ENCODE assay signal across 16 cellular contexts in the genomic region with DNA sequence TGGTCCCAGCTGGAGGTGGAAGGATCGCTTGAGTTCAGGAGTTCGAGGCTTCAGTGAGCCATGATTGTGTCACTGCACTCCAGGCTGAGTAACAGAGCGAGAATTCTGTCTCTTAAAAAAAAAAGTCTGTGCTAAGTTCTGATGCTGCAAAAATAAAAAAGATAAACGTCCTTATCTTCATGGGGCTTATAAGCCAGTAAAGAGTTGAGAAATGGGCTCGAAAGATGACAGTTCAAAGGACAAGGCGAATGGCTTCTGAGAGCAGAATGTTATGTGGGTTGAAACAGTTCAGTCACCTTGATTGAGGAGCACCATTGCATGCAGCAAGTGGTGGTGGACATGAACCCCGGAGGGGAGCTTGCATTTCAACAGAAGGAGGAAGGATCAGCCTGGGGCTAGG. TPM values are rescaled to one million over a fixed set of nuclear protein-coding genes. Genes with fewer than 3 reads are reported as not detected.
DNase-seq lines count a peak whose midpoint lies in the region; ATAC-seq and TF ChIP-seq lines count a peak whose summit lies in the region.
"Had no signal": no experiment of that assay in that cellular context is flagged by ENCODE, and none has a peak within 500 bp of the region (broad histone marks: within the 10 kb centered on the region; RNA-seq: fewer than 3 reads in every experiment).

No MANE protein-coding gene starts in this region.

- H3K27ac ChIP-seq in left ventricle myocardium inferior (replicated peaks) (peak overlapping the region; percentile 95), right cardiac atrium (ENCODE audit: low read length) (no peak overlapping the region), endodermal cell (ENCODE audit: low read depth, low read length) (no peak overlapping the region)
- H3K27ac ChIP-seq: BLaER1 treated with 17β-estradiol and CSF1 and Interleukin-3, amounts not matched to agents 10 nM and 100 nM had no signal

- no peaks in the 10 kb centered on the region for H3K36me3 ChIP-seq in left ventricle myocardium inferior
- H3K36me3 ChIP-seq in endodermal cell (ENCODE audit: control insufficient read depth, insufficient read depth, low read length), result no peaks in the 10 kb centered on the region

- peaks cover 4% of the 10 kb centered on the region for H3K27me3 Mint-ChIP-seq in nephron (ENCODE audit: low read depth)
- H3K27me3 Mint-ChIP-seq in endodermal cell (ENCODE audit: insufficient read depth), result no peaks in the 10 kb centered on the region
- H3K27me3 Mint-ChIP-seq: CD4-positive, alpha-beta T cell had no signal

- H3K4me1 ChIP-seq in left ventricle myocardium inferior, result peaks cover 96% of the 10 kb centered on the region
- H3K4me1 ChIP-seq in right cardiac atrium (ENCODE audit: control insufficient read depth, insufficient read depth, low read length), result peaks cover 33% of the 10 kb centered on the region
- peaks cover 7% of the 10 kb centered on the region for H3K4me1 ChIP-seq in endodermal cell (ENCODE audit: control insufficient read depth, insufficient read depth, low read length)

- intact Hi-C loops in left ventricle myocardium inferior (cut with micrococcal nuclease) (no loop called here), right cardiac atrium (cut with DNase I) (no loop called here)

- DNase-seq in left ventricle myocardium inferior (no peak), right cardiac atrium (no peak), amniotic epithelial cell (ENCODE audit: low read depth) (peak; percentile 57), NCI-H226 (no peak), NOMO-1 treated with dmso at 0.1 percent for 144 hours (lab: John Stamatoyannopoulos, UW; ENCODE audit: unreplicated experiment) (no peak), endodermal cell (no peak)
- DNase-seq: 8988T; ACHN; CD4-positive, alpha-beta T cell; DMS79; H7; KG1 had no signal

- H3K4me3 ChIP-seq in left ventricle myocardium inferior, result no peak overlapping the region
- H3K4me3 ChIP-seq in right cardiac atrium (ENCODE audit: low read length), result no peak overlapping the region
- no peak overlapping the region for H3K4me3 ChIP-seq in endodermal cell (ENCODE audit: low read length)
- H3K4me3 ChIP-seq: BLaER1 treated with 17β-estradiol and CSF1 and Interleukin-3, amounts not matched to agents 10 nM and 100 nM; GM12878 had no signal

- no peaks in the 10 kb centered on the region for H3K27me3 ChIP-seq in left ventricle myocardium inferior (ENCODE audit: low read depth)
- H3K27me3 ChIP-seq in right cardiac atrium (ENCODE audit: control insufficient read depth, insufficient read depth), result no peaks in the 10 kb centered on the region
- H3K27me3 ChIP-seq in endodermal cell (ENCODE audit: control insufficient read depth, insufficient read depth, low read length, poor library complexity, severe bottlenecking), result no peaks in the 10 kb centered on the region

- no peak for TF ChIP-seq CTCF in left ventricle myocardium inferior (IDR thresholded peaks at IDR 0.05; ENCODE audit: borderline replicate concordance)
- TF ChIP-seq CTCF in nephron (IDR thresholded peaks at IDR 0.05; ENCODE audit: unreplicated experiment in 3 of 3), result no peak
- no peak for TF ChIP-seq CTCF in endodermal cell (conservative IDR thresholded peaks at IDR 0.05)

- H3K9ac ChIP-seq in endodermal cell (ENCODE audit: extremely low read depth, low read length, poor library complexity, severe bottlenecking), result no peak overlapping the region
- H3K9ac ChIP-seq: BLaER1 treated with 17β-estradiol and CSF1 and Interleukin-3, amounts not matched to agents 10 nM and 100 nM had no signal

- no peaks in the 10 kb centered on the region for H3K9me3 ChIP-seq in left ventricle myocardium inferior (replicated peaks)
- H3K9me3 ChIP-seq in right cardiac atrium (ENCODE audit: control insufficient read depth, low read length), result no peaks in the 10 kb centered on the region
- H3K9me3 ChIP-seq in endodermal cell (ENCODE audit: control insufficient read depth, low read length), result no peaks in the 10 kb centered on the region

- H3K4me1 Mint-ChIP-seq in nephron, result peaks cover 69% of the 10 kb centered on the region
- H3K4me1 Mint-ChIP-seq in endodermal cell, result peaks cover 52% of the 10 kb centered on the region

- no peak overlapping the region for H3K4me3 Mint-ChIP-seq in nephron
- H3K4me3 Mint-ChIP-seq in endodermal cell, result no peak overlapping the region
- H3K4me3 Mint-ChIP-seq: CD4-positive, alpha-beta T cell; IgD-negative memory B cell had no signal

- H3K36me3 Mint-ChIP-seq in nephron (ENCODE audit: low read depth), result peaks cover 26% of the 10 kb centered on the region
- H3K36me3 Mint-ChIP-seq in endodermal cell (ENCODE audit: low read depth), result peaks cover 29% of the 10 kb centered on the region
- H3K36me3 Mint-ChIP-seq: IgD-negative memory B cell had no signal

- no peak for ATAC-seq in right cardiac atrium
- ATAC-seq: GM12878 had no signal

- peak overlapping the region; percentile 1 to 81 (median 34) for H3K27ac Mint-ChIP-seq in nephron
- H3K27ac Mint-ChIP-seq in endodermal cell, result no peak overlapping the region
- H3K27ac Mint-ChIP-seq: CD4-positive, alpha-beta T cell; IgD-negative memory B cell had no signal

- H3K9me3 Mint-ChIP-seq in nephron (no peaks in the 10 kb centered on the region), endodermal cell (no peaks in the 10 kb centered on the region)
- H3K9me3 Mint-ChIP-seq: CD4-positive, alpha-beta T cell had no signal

- WGBS in right cardiac atrium, result 68% methylated on average over 7 of the region's 7 CpGs
- 78% methylated on average over 7 of the region's 7 CpGs for WGBS in endodermal cell (ENCODE audit: insufficient coverage in 1 of 2, insufficient read length in 1 of 2), 2 experiments

RNA-seq across cellular contexts. Expression of gene TSPAN9, which starts 4.7 kb away (rescaled TPM):
- total RNA-seq in left ventricle myocardium inferior (305 TPM), right cardiac atrium (100 to 1,000 TPM; 151 to 184 (median 172) TPM), endodermal cell (10 to 100 TPM; 31.9 to 80.8 TPM)
- 121 TPM for polyA plus RNA-seq in right cardiac atrium
- polyA plus RNA-seq in endodermal cell (2013, experiment 1 of 2), result 18.8 TPM
- 19.0 TPM for polyA plus RNA-seq in endodermal cell (2013, experiment 2 of 2)
- polyA plus RNA-seq: IgD-negative memory B cell had no signal
